9 cellular contexts compared by ENCODE assay signal in genomic region chr12:92094751-92095161, GRCh38. TPM values are rescaled to one million over a fixed set of nuclear protein-coding genes. Genes with fewer than 3 reads are reported as not detected.
DNase-seq lines count a peak whose midpoint lies in the region; ATAC-seq, FAIRE-seq and TF ChIP-seq lines count a peak whose summit lies in the region.
"Had no signal": no experiment of that assay in that cellular context is flagged by ENCODE, and none has a peak within 500 bp of the region (broad histone marks: within the 10 kb centered on the region; RNA-seq: fewer than 3 reads in every experiment).

No MANE protein-coding gene starts in this region.

- TF ChIP-seq CTCF in GM12878 (IDR thresholded peaks at IDR 0.05 in 2 of 3, conservative IDR thresholded peaks at IDR 0.05 in 1 of 3; ENCODE audit: control insufficient read depth in 2 of 3, extremely low read depth in 1 of 3, insufficient read depth in 1 of 3, low read depth in 3 of 3, low read length in 3 of 3) (no peak), neutrophil (IDR thresholded peaks at IDR 0.05) (no peak)

- H3K4me2 ChIP-seq in GM12878 (ENCODE audit: control insufficient read depth, insufficient read depth) = no peak overlapping the region

- BruUV-seq in GM12878 (replicated peaks; lab: Mats Ljungman, UMichigan) = no TSS peak

- H3K36me3 ChIP-seq in GM12878 (ENCODE audit: control insufficient read depth in 2 of 2, insufficient read depth in 2 of 2, low read length in 1 of 2) (no peaks in the 10 kb centered on the region), neutrophil (no peaks in the 10 kb centered on the region)

- CTCF ChIA-PET in GM12878 (lab: Yijun Ruan, JAX) = interaction anchor here (0.9 to 1.3 kb wide), 3 partner anchors 10 to 283 kb away, joined by 3 to 4 read pairs (median 3); no protein-coding TSS in a partner anchor

- WGBS in GM12878 (ENCODE audit: insufficient coverage, insufficient replicate concordance, low lambda C conversion rate, missing lambda C conversion rate) = 0% methylated on average over 1 of the region's 1 CpG

- TF ChIP-seq RAD21 in GM12878 (IDR thresholded peaks at IDR 0.05; ENCODE audit: insufficient read depth, low read depth, low read length) = no peak

- no peak for TF ChIP-seq EP300 in GM12878 (IDR thresholded peaks at IDR 0.05; ENCODE audit: borderline replicate concordance in 1 of 2, control insufficient read depth in 1 of 2, low read depth in 2 of 2, low read length in 2 of 2)

- FAIRE-seq in GM12878 (lab: Jason Lieb, UNC) (peak; percentile 7), GM12892 (lab: Jason Lieb, UNC) (no peak)

- in situ Hi-C loops in GM12878 (cut with MboI) = no loop called here

- no peaks in the 10 kb centered on the region for H3K79me2 ChIP-seq in GM12878 (ENCODE audit: control insufficient read depth, insufficient read depth, low read length)
- H3K79me2 ChIP-seq: parathyroid adenoma had no signal

- H4K20me1 ChIP-seq in GM12878 (ENCODE audit: control insufficient read depth, insufficient read depth) = no peaks in the 10 kb centered on the region

- POLR2A ChIA-PET in GM12878 (lab: Charles Lee) = interaction anchor here (0.6 kb wide), 1 partner anchor 14 kb away, joined by 3 read pairs; no protein-coding TSS in a partner anchor

- H2AFZ ChIP-seq in GM12878 (ENCODE audit: control insufficient read depth, low read depth, low read length) = peak overlapping the region; percentile 49; the same call in 1 of the 2 replicates
- H2AFZ ChIP-seq: parathyroid adenoma had no signal

- DNase-seq in GM12878 (ENCODE audit: low read depth, low spot score) (no peak), GM12892 (ENCODE audit: insufficient read length) (no peak)
- DNase-seq in stimulated activated CD4-positive, alpha-beta T cell treated with anti-CD3 and anti-CD28 coated beads, Interleukin-2, amount 100 ng/mL, for 48 hours = no peak
- no peak for DNase-seq in activated effector memory CD4-positive, alpha-beta T cell treated with Interleukin-2 at 50 U/mL for 16 hours

- H3K4me3 ChIP-seq in GM12878 = no peak overlapping the region
- peak overlapping the region in 1 of 2 experiments; percentile 8 for H3K4me3 ChIP-seq in neutrophil (ENCODE audit: low read depth in 1 of 2, low read length in 1 of 2)

- peaks cover 5% of the 10 kb centered on the region for H3K4me1 ChIP-seq in GM12878 (ENCODE audit: control insufficient read depth, insufficient read depth, low read length)
- H3K4me1 ChIP-seq in neutrophil (ENCODE audit: control insufficient read depth in 1 of 2, insufficient read depth in 1 of 2, low read depth in 1 of 2, low read length in 1 of 2) = peaks cover 35 to 45% of the 10 kb centered on the region in 2 experiments

- no peak overlapping the region for H3K27ac ChIP-seq in GM12878 (ENCODE audit: control insufficient read depth, insufficient read depth)
- H3K27ac ChIP-seq in neutrophil = peak overlapping the region; percentile 71
- H3K27ac ChIP-seq: parathyroid adenoma had no signal

- H3K9ac ChIP-seq in GM12878 (ENCODE audit: control insufficient read depth, insufficient read depth, low read length) = no peak overlapping the region
- H3K9ac ChIP-seq: parathyroid adenoma had no signal

- H3K27me3 ChIP-seq in GM12878 (replicated peaks in 1 of 2; ENCODE audit: control insufficient read depth in 2 of 2, insufficient read depth in 2 of 2, low read length in 1 of 2) = no peaks in the 10 kb centered on the region
- no peaks in the 10 kb centered on the region for H3K27me3 ChIP-seq in neutrophil

- SMC1A ChIA-PET in GM12878 (lab: Charles Lee; ENCODE audit: uncharacterized antibody, unreplicated experiment) = interaction anchor here (0.9 to 3.0 kb wide), 8 partner anchors 10 to 104 kb away, joined by 3 to 15 read pairs (median 3); no protein-coding TSS in a partner anchor

- ATAC-seq in GM18861 (IDR thresholded peaks at IDR 0.05; ENCODE audit: unreplicated experiment) (peak; percentile 32), HG03280 (IDR thresholded peaks at IDR 0.05; ENCODE audit: unreplicated experiment) (peak; percentile 26), GM12878 (peak; percentile 50), HG02852 (IDR thresholded peaks at IDR 0.05; ENCODE audit: unreplicated experiment) (no peak)

- RAD21 ChIA-PET in GM12878 (lab: Charles Lee; ENCODE audit: unreplicated experiment) = interaction anchor here (1.7 to 3.1 kb wide), 2 partner anchors 10 to 12 kb away, joined by 5 to 11 read pairs; no protein-coding TSS in a partner anchor

- no peak for TF ChIP-seq POLR2A in GM12878 (IDR thresholded peaks at IDR 0.05; ENCODE audit: low read depth, low read length)
- TF ChIP-seq POLR2A in GM12892 (IDR thresholded peaks at IDR 0.05; ENCODE audit: low read depth, low read length) = no peak

- intact Hi-C loops in GM12878 (cut with micrococcal nuclease; ENCODE audit: unreplicated experiment) = no loop called here

- H3K9me3 ChIP-seq in GM12878 (replicated peaks; ENCODE audit: control insufficient read depth, insufficient read depth, low read length) (peaks cover 3% of the 10 kb centered on the region), neutrophil (no peaks in the 10 kb centered on the region)

TF ChIP-seq in GM12878, 131 proteins besides CTCF, POLR2A, EP300 and RAD21:
- no peak for TF ChIP-seq RCOR1 (conservative IDR thresholded peaks at IDR 0.05; ENCODE audit: low read depth, low read length)
- TF ChIP-seq RFX5 (IDR thresholded peaks at IDR 0.05; ENCODE audit: low read depth, low read length) = no peak
TF ChIP-seq in GM12878: peak in this region for 0.

RNA-seq across cellular contexts. Expression of gene BTG1, which starts 50.9 kb away (rescaled TPM):
- total RNA-seq in GM12878 (2013; cell fraction: nucleolus; rRNA removed) = 121 and 128 TPM in 2 replicates
- total RNA-seq in GM12878 (2014; rRNA removed) (27.3 and 27.8 TPM in 2 replicates), GM12878 (2014; rRNA removed; fragmentation: Illumina TruSeq; extraction: Trizol) (34.0 and 35.3 TPM in 2 replicates), GM12878 (2021) (186 and 194 TPM in 2 replicates)
- 72.3 TPM for polyA plus RNA-seq in GM12878 (2011; ENCODE audit: low read depth)
- polyA plus RNA-seq in GM12878 (2011; rRNA removed) (100 and 164 TPM in 2 replicates), GM12878 (2014; fragmentation: Illumina TruSeq; extraction: Trizol) (46.4 and 59.9 TPM in 2 replicates), GM12878 (2014; fragmentation: Nextera tagmentation; extraction: Ambion mirVana) (10 to 100 TPM; 23.7 to 61.5 TPM), GM12878 (2014; rRNA removed) (51.3 and 60.2 TPM in 2 replicates), GM12878 (2016; fragmentation: Nextera tagmentation; extraction: Ambion mirVana) (100 to 1,000 TPM in 1 of 2 experiments, 10 to 100 TPM in 1; 97.0 to 147 TPM)
- polyA plus RNA-seq in GM12878 (2011; cell fraction: cytosol; rRNA removed) = 153 and 176 TPM in 2 replicates
- 119 and 192 TPM in 2 replicates for polyA plus RNA-seq in GM12878 (2011; cell fraction: nucleus; rRNA removed)
- 131 and 205 TPM in 2 replicates for polyA plus RNA-seq in GM12878 (2012)
- polyA minus RNA-seq in GM12878 (2011; rRNA and poly(A)+ RNA removed) = 209 and 266 TPM in 2 replicates
- polyA minus RNA-seq in GM12878 (2011; cell fraction: cytosol; rRNA and poly(A)+ RNA removed) = 81.5 and 90.4 TPM in 2 replicates
- polyA minus RNA-seq in GM12878 (2011; cell fraction: nucleus; rRNA and poly(A)+ RNA removed) = 130 and 142 TPM in 2 replicates
- polyA plus RNA-seq in GM12892 (2012; ENCODE audit: missing spikeins) = 123 TPM
